In genomic region chr14:34824826-34825225, GRCh38 we compare ENCODE assay signal across 25 cellular contexts. TPM values are rescaled to one million over a fixed set of nuclear protein-coding genes. Genes with fewer than 3 reads are reported as not detected.
A peak's percentile ranks its signal among the peaks of the same experiment; 100 is the strongest.
DNase-seq lines count a peak whose midpoint lies in the region; ATAC-seq and TF ChIP-seq lines count a peak whose summit lies in the region.
"Had no signal": no experiment of that assay in that cellular context is flagged by ENCODE, and none has a peak within 500 bp of the region (broad histone marks: within the 10 kb centered on the region; RNA-seq: fewer than 3 reads in every experiment).

No MANE protein-coding gene starts in this region.

- no peak for TF ChIP-seq CTCF in HL-60 (IDR thresholded peaks at IDR 0.05; ENCODE audit: insufficient read depth, low read length)

- H3K27me3 ChIP-seq in HL-60 (ENCODE audit: insufficient read depth, poor library complexity, severe bottlenecking): no peaks in the 10 kb centered on the region
- H3K27me3 ChIP-seq: BLaER1 treated with 17β-estradiol and CSF1 and Interleukin-3, amounts not matched to agents 10 nM and 100 nM; brain microvascular endothelial cell; right atrium auricular region; spleen had no signal

- no peak for DNase-seq in activated naive CD8-positive, alpha-beta T cell treated with anti-CD3 and anti-CD28 coated beads, Interleukin-2, amount 10 ng/mL, durations not matched to agents 7 days and 5 days
- DNase-seq in activated naive CD8-positive, alpha-beta T cell treated with anti-CD3 and anti-CD28 coated beads, Interleukin-2, amount 50 U/mL, for 24 hours: no peak
- DNase-seq in HL-60 (ENCODE audit: low read depth in 1 of 2, low spot score in 1 of 2) (no peak), immature natural killer cell (no peak)
- no peak for DNase-seq in stimulated activated CD4-positive, alpha-beta T cell treated with anti-CD3 and anti-CD28 coated beads, Interleukin-4, amount 100 ng/mL, for 24 hours
- DNase-seq: activated CD4-positive, alpha-beta T cell treated with anti-CD3 and anti-CD28 coated beads, Interleukin-2, amount 50 U/mL, for 1 hour; activated CD8-positive, alpha-beta memory T cell treated with anti-CD3 and anti-CD28 coated beads, Interleukin-2, amount 50 U/mL, for 4 hours; activated gamma-delta T cell treated with Interleukin-2 at 50 U/mL for 16 hours; amniotic stem cell; brain microvascular endothelial cell; KBM-7; left ventricle myocardium inferior; MM.1S; NCI-H1417 treated with DMSO at 0.1 percent for 48 hours; NCI-H446; spleen; T1000 had no signal

- peaks cover 44% of the 10 kb centered on the region for H3K36me3 Mint-ChIP-seq in activated naive CD8-positive, alpha-beta T cell treated with anti-CD3 and anti-CD28 coated beads, Interleukin-2, amount 10 ng/mL, durations not matched to agents 7 days and 5 days
- H3K36me3 Mint-ChIP-seq in activated naive CD8-positive, alpha-beta T cell treated with anti-CD3 and anti-CD28 coated beads, Interleukin-2, amount 50 U/mL, for 24 hours (ENCODE audit: low read depth): peaks cover 60% of the 10 kb centered on the region
- H3K36me3 Mint-ChIP-seq in immature natural killer cell: peaks cover 16 to 35% (median 22%) of the 10 kb centered on the region in 3 donors
- peaks cover 69% of the 10 kb centered on the region for H3K36me3 Mint-ChIP-seq in stimulated activated memory B cell treated with anti-CD40 and anti-IgM and Interleukin-4, amounts not matched to agents 10 μg/mL and 1 μg/mL and 100 μg/mL, for 72 hours

- H3K27ac ChIP-seq in HL-60 (replicated peaks): peak overlapping the region; percentile 44; the same call in 1 of the 2 replicates
- H3K27ac ChIP-seq: BLaER1 treated with 17β-estradiol and CSF1 and Interleukin-3, amounts not matched to agents 10 nM and 100 nM; brain microvascular endothelial cell; left ventricle myocardium inferior; parathyroid adenoma; right atrium auricular region; spleen had no signal

- POLR2A ChIA-PET in activated naive CD8-positive, alpha-beta T cell treated with anti-CD3 and anti-CD28 coated beads, Interleukin-2, amount 10 ng/mL, durations not matched to agents 7 days and 5 days (lab: Charles Lee): interaction anchor here (0.6 kb wide), 1 partner anchor 204 kb away, joined by 6 read pairs; no protein-coding TSS in a partner anchor

- H3K27ac Mint-ChIP-seq in activated naive CD8-positive, alpha-beta T cell treated with anti-CD3 and anti-CD28 coated beads, Interleukin-2, amount 10 ng/mL, durations not matched to agents 7 days and 5 days: peak overlapping the region; percentile 27
- no peak overlapping the region for H3K27ac Mint-ChIP-seq in activated naive CD8-positive, alpha-beta T cell treated with anti-CD3 and anti-CD28 coated beads, Interleukin-2, amount 50 U/mL, for 24 hours
- H3K27ac Mint-ChIP-seq in immature natural killer cell: peak overlapping the region; percentile 3 to 90 (median 52)
- H3K27ac Mint-ChIP-seq in stimulated activated memory B cell treated with anti-CD40 and anti-IgM and Interleukin-4, amounts not matched to agents 10 μg/mL and 1 μg/mL and 100 μg/mL, for 72 hours: peak overlapping the region; percentile 28
- H3K27ac Mint-ChIP-seq: type B pancreatic cell had no signal

- no peaks in the 10 kb centered on the region for H3K27me3 Mint-ChIP-seq in activated naive CD8-positive, alpha-beta T cell treated with anti-CD3 and anti-CD28 coated beads, Interleukin-2, amount 10 ng/mL, durations not matched to agents 7 days and 5 days
- H3K27me3 Mint-ChIP-seq in activated naive CD8-positive, alpha-beta T cell treated with anti-CD3 and anti-CD28 coated beads, Interleukin-2, amount 50 U/mL, for 24 hours: no peaks in the 10 kb centered on the region
- no peaks in the 10 kb centered on the region for H3K27me3 Mint-ChIP-seq in immature natural killer cell (ENCODE audit: low read depth in 3 of 3)
- no peaks in the 10 kb centered on the region for H3K27me3 Mint-ChIP-seq in stimulated activated memory B cell treated with anti-CD40 and anti-IgM and Interleukin-4, amounts not matched to agents 10 μg/mL and 1 μg/mL and 100 μg/mL, for 72 hours
- H3K27me3 Mint-ChIP-seq: type B pancreatic cell had no signal

- no peak overlapping the region for H3K4me3 Mint-ChIP-seq in activated naive CD8-positive, alpha-beta T cell treated with anti-CD3 and anti-CD28 coated beads, Interleukin-2, amount 10 ng/mL, durations not matched to agents 7 days and 5 days
- H3K4me3 Mint-ChIP-seq in activated naive CD8-positive, alpha-beta T cell treated with anti-CD3 and anti-CD28 coated beads, Interleukin-2, amount 50 U/mL, for 24 hours: no peak overlapping the region
- no peak overlapping the region for H3K4me3 Mint-ChIP-seq in immature natural killer cell
- H3K4me3 Mint-ChIP-seq in stimulated activated memory B cell treated with anti-CD40 and anti-IgM and Interleukin-4, amounts not matched to agents 10 μg/mL and 1 μg/mL and 100 μg/mL, for 72 hours: no peak overlapping the region
- H3K4me3 Mint-ChIP-seq: type B pancreatic cell had no signal

- no peaks in the 10 kb centered on the region for H3K9me3 Mint-ChIP-seq in activated naive CD8-positive, alpha-beta T cell treated with anti-CD3 and anti-CD28 coated beads, Interleukin-2, amount 10 ng/mL, durations not matched to agents 7 days and 5 days
- no peaks in the 10 kb centered on the region for H3K9me3 Mint-ChIP-seq in activated naive CD8-positive, alpha-beta T cell treated with anti-CD3 and anti-CD28 coated beads, Interleukin-2, amount 50 U/mL, for 24 hours
- no peaks in the 10 kb centered on the region for H3K9me3 Mint-ChIP-seq in immature natural killer cell
- H3K9me3 Mint-ChIP-seq in stimulated activated memory B cell treated with anti-CD40 and anti-IgM and Interleukin-4, amounts not matched to agents 10 μg/mL and 1 μg/mL and 100 μg/mL, for 72 hours: no peaks in the 10 kb centered on the region
- H3K9me3 Mint-ChIP-seq: type B pancreatic cell had no signal

- H3K4me1 Mint-ChIP-seq in activated naive CD8-positive, alpha-beta T cell treated with anti-CD3 and anti-CD28 coated beads, Interleukin-2, amount 10 ng/mL, durations not matched to agents 7 days and 5 days: peaks cover 14% of the 10 kb centered on the region
- H3K4me1 Mint-ChIP-seq in activated naive CD8-positive, alpha-beta T cell treated with anti-CD3 and anti-CD28 coated beads, Interleukin-2, amount 50 U/mL, for 24 hours: peaks cover 14% of the 10 kb centered on the region
- H3K4me1 Mint-ChIP-seq in immature natural killer cell: peaks cover 14 to 43% of the 10 kb centered on the region in 2 donors
- peaks cover 19% of the 10 kb centered on the region for H3K4me1 Mint-ChIP-seq in stimulated activated memory B cell treated with anti-CD40 and anti-IgM and Interleukin-4, amounts not matched to agents 10 μg/mL and 1 μg/mL and 100 μg/mL, for 72 hours

- no peak overlapping the region for H3K4me3 ChIP-seq in HL-60 (replicated peaks; ENCODE audit: insufficient read depth, low read length)
- H3K4me3 ChIP-seq: BLaER1 treated with 17β-estradiol and CSF1 and Interleukin-3, amounts not matched to agents 10 nM and 100 nM; left ventricle myocardium inferior; right atrium auricular region; spleen had no signal

- ATAC-seq in activated naive CD8-positive, alpha-beta T cell treated with anti-CD3 and anti-CD28 coated beads, Interleukin-2, amount 10 ng/mL, durations not matched to agents 7 days and 5 days (ENCODE audit: low read depth): no peak
- ATAC-seq in activated naive CD8-positive, alpha-beta T cell treated with anti-CD3 and anti-CD28 coated beads, Interleukin-2, amount 50 U/mL, for 24 hours: no peak
- no peak for ATAC-seq in stimulated activated memory B cell treated with anti-CD40 and anti-IgM and Interleukin-4, amounts not matched to agents 10 μg/mL and 1 μg/mL and 100 μg/mL, for 72 hours
- no peak for ATAC-seq in HG03095 (IDR thresholded peaks at IDR 0.05; ENCODE audit: unreplicated experiment)
- ATAC-seq: HCT116, SK-N-SH treated with all-trans-retinoic acid at 6 μM for 48 hours had no signal

RNA-seq across cellular contexts. Expression of gene BAZ1A, which starts 50.3 kb away (rescaled TPM):
- 10 to 100 TPM; 46.1 to 51.8 TPM for total RNA-seq in activated naive CD8-positive, alpha-beta T cell treated with anti-CD3 and anti-CD28 coated beads, Interleukin-2, amount 10 ng/mL, durations not matched to agents 7 days and 5 days
- polyA plus RNA-seq in immature natural killer cell: 10 to 100 TPM in 1 of 3 donors, 1 to 10 TPM in 2; 4.0 to 17.6 (median 8.3) TPM
